ENCODE assay signal across 24 cellular contexts in genomic region chr15:98075441-98075840, GRCh38.
"Had no signal": no experiment of that assay in that cellular context is flagged by ENCODE, and none has a peak within 500 bp of the region (broad histone marks: within the 10 kb centered on the region; RNA-seq: fewer than 3 reads in every experiment).

No MANE protein-coding gene starts in this region.

- DNase-seq: activated CD4-positive, alpha-beta memory T cell treated with anti-CD3 and anti-CD28 coated beads, Interleukin-2, amount 10 ng/mL, durations not matched to agents 7 days and 5 days; activated CD4-positive, alpha-beta T cell treated with anti-CD3 and anti-CD28 coated beads for 4 hours; activated CD4-positive, CD25-positive, alpha-beta regulatory T cell; activated effector memory CD4-positive, alpha-beta T cell treated with Interleukin-2 at 50 U/mL for 16 hours; activated naive CD4-positive, alpha-beta T cell treated with anti-CD3 and anti-CD28 coated beads for 36 hours; activated naive CD8-positive, alpha-beta T cell treated with anti-CD3 and anti-CD28 coated beads, Interleukin-2, amount 10 ng/mL, durations not matched to agents 7 days and 5 days; activated T-cell treated with anti-CD3 and anti-CD28 coated beads, Interleukin-2, amount 50 U/mL, for 72 hours; amygdala; dermis blood vessel endothelial cell; effector CD8-positive, alpha-beta T cell; esophagus squamous epithelium; left lung; right cardiac atrium; stimulated activated CD4-positive, alpha-beta T cell treated with anti-CD3 and anti-CD28 coated beads, Interleukin-15, amount 100 ng/mL, for 24 hours; stimulated activated CD8-positive, alpha-beta memory T cell treated with anti-CD3 and anti-CD28 coated beads, Interleukin-4, amount 100 ng/mL, for 48 hours; stimulated activated naive B cell treated with anti-CD40 and anti-IgM and Interleukin-4, amounts not matched to agents 10 μg/mL and 1 μg/mL and 100 μg/mL, for 72 hours; T1000; upper lobe of right lung had no signal

- ATAC-seq: activated T-cell treated with anti-CD3 and anti-CD28 coated beads, Interleukin-2, amount 50 U/mL, for 72 hours; left lung; natural killer cell treated with Interleukin-12 subunit alpha and Interleukin-12 subunit beta and Interleukin-15 and Interleukin-18, amount 100 ng/mL, for 72 hours; right cardiac atrium; stimulated activated naive B cell treated with anti-CD40 and anti-IgM and Interleukin-4, amounts not matched to agents 10 μg/mL and 1 μg/mL and 100 μg/mL, for 72 hours; upper lobe of right lung had no signal

- H3K9ac ChIP-seq: parathyroid adenoma had no signal

- H3K36me3 ChIP-seq: cardiac muscle cell, esophagus squamous epithelium, left lung, neutrophil, upper lobe of right lung had no signal

- H3K27ac ChIP-seq: cardiac muscle cell, parathyroid adenoma had no signal

- H3K27me3 ChIP-seq: cardiac muscle cell, esophagus squamous epithelium, left lung, neutrophil, upper lobe of right lung had no signal

- H3K4me1 ChIP-seq: parathyroid adenoma had no signal

- H3K4me3 ChIP-seq: cardiac muscle cell, esophagus squamous epithelium, left lung, lung, skin epidermis, upper lobe of right lung had no signal

- H3K79me2 ChIP-seq: parathyroid adenoma had no signal

- H2AFZ ChIP-seq: parathyroid adenoma had no signal

- H3K9me3 ChIP-seq: esophagus squamous epithelium, left lung, neutrophil, upper lobe of right lung had no signal
